In the genomic region with DNA sequence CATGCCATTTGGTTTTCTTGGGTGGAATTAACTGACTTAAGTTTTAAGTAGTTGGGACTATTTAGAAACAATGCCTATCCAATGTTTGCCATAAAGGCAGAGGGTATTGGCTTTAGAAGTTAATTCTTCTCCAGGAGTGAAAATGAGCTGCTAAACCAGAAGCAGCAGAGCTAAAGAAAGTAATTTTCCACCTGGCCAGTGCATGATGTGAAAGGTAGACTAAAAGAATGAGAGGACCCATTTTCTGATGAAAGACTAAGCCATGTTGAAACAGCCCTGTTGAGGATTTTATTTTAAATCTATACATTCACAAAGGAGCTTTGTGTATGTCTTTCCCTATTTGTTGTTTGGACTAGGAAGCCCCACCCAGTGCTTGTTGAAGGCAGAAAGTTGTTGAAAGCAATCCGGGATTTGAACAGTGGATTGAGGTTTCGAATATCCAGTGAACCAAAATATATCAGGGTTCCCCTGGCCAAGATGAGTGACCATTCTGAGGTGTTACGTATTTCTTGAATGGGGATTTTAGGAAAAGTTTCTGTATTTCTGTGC, we compare ENCODE assay signal across 14 cellular contexts. TPM values are rescaled to one million over a fixed set of nuclear protein-coding genes. Genes with fewer than 3 reads are reported as not detected.
"Had no signal": no experiment of that assay in that cellular context is flagged by ENCODE, and none has a peak within 500 bp of the region (broad histone marks: within the 10 kb centered on the region; RNA-seq: fewer than 3 reads in every experiment).

No MANE protein-coding gene starts in this region.

RNA-seq across cellular contexts. Expression of a gene that starts 23.9 kb away (rescaled TPM):
- total RNA-seq: stomach, subcutaneous adipose tissue, suprapubic skin, temporal lobe, thoracic aorta, thyroid gland, tibial nerve, transverse colon, upper lobe of left lung, upper lobe of right lung, ureter, urinary bladder, uterus, vagina had no signal
- polyA plus RNA-seq: stomach, urinary bladder had no signal
